Comparison of ENCODE assay signal across 23 cellular contexts in the genomic region with DNA sequence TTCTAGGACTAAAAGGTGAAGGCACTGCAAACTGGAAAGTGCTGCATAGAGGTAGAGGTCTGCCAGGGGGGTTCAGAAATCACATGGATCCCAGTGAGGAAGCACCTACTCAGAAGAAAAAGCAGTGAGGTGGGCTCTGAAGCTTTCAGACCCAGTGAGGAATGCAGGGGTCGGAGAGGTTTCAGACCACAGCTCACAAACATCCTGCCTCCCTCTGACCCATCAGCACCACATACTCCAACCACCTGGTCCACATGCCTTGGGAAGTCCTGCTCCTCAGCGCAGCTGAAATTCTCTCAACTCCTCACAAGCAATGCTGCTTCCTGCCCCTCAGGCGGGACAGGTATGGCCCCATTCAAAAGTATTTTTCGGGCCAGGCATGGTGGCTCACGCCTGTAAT. TPM values are rescaled to one million over a fixed set of nuclear protein-coding genes. Genes with fewer than 3 reads are reported as not detected.
DNase-seq lines count a peak whose midpoint lies in the region; ATAC-seq, FAIRE-seq and TF ChIP-seq lines count a peak whose summit lies in the region.
"Had no signal": no experiment of that assay in that cellular context is flagged by ENCODE, and none has a peak within 500 bp of the region (broad histone marks: within the 10 kb centered on the region; RNA-seq: fewer than 3 reads in every experiment).

No MANE protein-coding gene starts in this region.

- no peak overlapping the region for H2BK5ac ChIP-seq in IMR-90 (ENCODE audit: low read depth, low read length, poor library complexity, severe bottlenecking)

- no peak overlapping the region for H3K14ac ChIP-seq in IMR-90 (replicated peaks; ENCODE audit: low read depth, low read length)

- H3K9me3 Mint-ChIP-seq in activated B cell treated with CpG ODN at 0.5 μM for 24 hours = no peaks in the 10 kb centered on the region
- H3K9me3 Mint-ChIP-seq in activated naive CD8-positive, alpha-beta T cell treated with anti-CD3 and anti-CD28 coated beads for 36 hours = no peaks in the 10 kb centered on the region
- H3K9me3 Mint-ChIP-seq: CD4-positive, alpha-beta memory T cell; GM23338 had no signal

- no peaks in the 10 kb centered on the region for H3K4me1 Mint-ChIP-seq in activated B cell treated with CpG ODN at 0.5 μM for 24 hours
- peaks cover 2% of the 10 kb centered on the region for H3K4me1 Mint-ChIP-seq in activated naive CD8-positive, alpha-beta T cell treated with anti-CD3 and anti-CD28 coated beads for 36 hours

- BruUV-seq in IMR-90 (replicated peaks; lab: Mats Ljungman, UMichigan) = no TSS peak
- no TSS peak for BruUV-seq in endothelial cell of umbilical vein (replicated peaks; lab: Mats Ljungman, UMichigan)

- H3K4me1 ChIP-seq in IMR-90 (ENCODE audit: control insufficient read depth, insufficient read depth, low read length) = peaks cover 14% of the 10 kb centered on the region
- peaks cover 37% of the 10 kb centered on the region for H3K4me1 ChIP-seq in endothelial cell of umbilical vein (ENCODE audit: control insufficient read depth, extremely low read depth, insufficient read depth, low read length)
- H3K4me1 ChIP-seq in gastrocnemius medialis = peaks cover 80 to 82% of the 10 kb centered on the region in 2 donors
- H3K4me1 ChIP-seq in stomach = peaks cover 0 to 17% (median 10%) of the 10 kb centered on the region in 4 donors
- no peaks in the 10 kb centered on the region for H3K4me1 ChIP-seq in mucosa of descending colon (ENCODE audit: low read depth)

- no peaks in the 10 kb centered on the region for H3K27me3 Mint-ChIP-seq in activated B cell treated with CpG ODN at 0.5 μM for 24 hours
- H3K27me3 Mint-ChIP-seq in activated naive CD8-positive, alpha-beta T cell treated with anti-CD3 and anti-CD28 coated beads for 36 hours = no peaks in the 10 kb centered on the region
- H3K27me3 Mint-ChIP-seq: CD4-positive, alpha-beta memory T cell had no signal

- H2BK15ac ChIP-seq in IMR-90 (ENCODE audit: low read depth, low read length) = no peak overlapping the region

- H3K23ac ChIP-seq in IMR-90 (ENCODE audit: low read depth, low read length) = no peak overlapping the region

- TF ChIP-seq EP300 in stomach (IDR thresholded peaks at IDR 0.05) = no peak

- no peak overlapping the region for H3K18ac ChIP-seq in IMR-90 (ENCODE audit: low read depth, low read length)

- H2BK120ac ChIP-seq in IMR-90 (ENCODE audit: low read depth, low read length) = no peak overlapping the region

- H3K4me3 ChIP-seq in IMR-90 (ENCODE audit: insufficient read depth, low read depth, low read length) = no peak overlapping the region
- no peak overlapping the region for H3K4me3 ChIP-seq in endothelial cell of umbilical vein (replicated peaks in 1 of 3; ENCODE audit: insufficient read depth in 1 of 3, low read depth in 1 of 3, low read length in 3 of 3)
- no peak overlapping the region for H3K4me3 ChIP-seq in gastrocnemius medialis
- no peak overlapping the region for H3K4me3 ChIP-seq in stomach
- H3K4me3 ChIP-seq in mucosa of descending colon = no peak overlapping the region
- H3K4me3 ChIP-seq: GM23338 had no signal

- H3K9ac ChIP-seq in IMR-90 (ENCODE audit: low read depth, low read length) (no peak overlapping the region), endothelial cell of umbilical vein (replicated peaks; ENCODE audit: extremely low read depth, insufficient read depth, low read length) (no peak overlapping the region)

- peak; percentile 4 for FAIRE-seq in endothelial cell of umbilical vein (lab: Jason Lieb, UNC)
- FAIRE-seq: A204.1, GM12892, GM18507, H54, HTR-8/SVneo had no signal

- CTCF ChIA-PET in IMR-90 (lab: Yijun Ruan, JAX) (no interaction called here), activated B cell treated with CpG ODN at 0.5 μM for 24 hours (lab: Charles Lee) (no interaction called here), endothelial cell of umbilical vein (lab: Charles Lee) (no interaction called here)

- in situ Hi-C loops in IMR-90 (cut with MboI; ENCODE audit: low sequenced_read_pairs) (loop anchor here (5.0 kb wide), 1 partner anchor 130 kb away; no protein-coding TSS in a partner anchor), gastrocnemius medialis (cut with MboI; ENCODE audit: low sequenced_read_pairs in 4 of 4) (loop anchor here in 1 of 4 donors (25.0 kb wide), 1 partner anchor 130 kb away; the partner anchor contains the start of gene HSP90AB1)

- no peak overlapping the region; the same call in 1 of the 2 replicates for H3K27ac ChIP-seq in IMR-90 (ENCODE audit: insufficient read depth, low read length)
- peak overlapping the region; percentile 89 for H3K27ac ChIP-seq in endothelial cell of umbilical vein (ENCODE audit: insufficient read depth, low read depth, low read length)
- H3K27ac ChIP-seq in gastrocnemius medialis = peak overlapping the region; percentile 88 to 100 (median 95)
- no peak overlapping the region for H3K27ac ChIP-seq in stomach

- H2BK20ac ChIP-seq in IMR-90 (ENCODE audit: low read depth, low read length) = no peak overlapping the region

- H2AFZ ChIP-seq in IMR-90 (replicated peaks; ENCODE audit: low read length, poor library complexity) = no peak overlapping the region
- no peak overlapping the region for H2AFZ ChIP-seq in endothelial cell of umbilical vein (ENCODE audit: low read depth, low read length)
- H2AFZ ChIP-seq: GM23338 had no signal

- no peak overlapping the region for H4K8ac ChIP-seq in IMR-90 (ENCODE audit: low read depth in 2 of 2, low read length in 2 of 2)

- H3K4me3 Mint-ChIP-seq in activated B cell treated with CpG ODN at 0.5 μM for 24 hours = no peak overlapping the region
- no peak overlapping the region for H3K4me3 Mint-ChIP-seq in activated naive CD8-positive, alpha-beta T cell treated with anti-CD3 and anti-CD28 coated beads for 36 hours
- H3K4me3 Mint-ChIP-seq: CD4-positive, alpha-beta memory T cell; GM23338 had no signal

- TF ChIP-seq CTCF in IMR-90 (conservative IDR thresholded peaks at IDR 0.05; ENCODE audit: low read depth, low read length) (no peak), activated B cell treated with CpG ODN at 0.5 μM for 24 hours (IDR thresholded peaks at IDR 0.05) (no peak), endothelial cell of umbilical vein (IDR thresholded peaks at IDR 0.05; ENCODE audit: extremely low read depth in 1 of 2, insufficient read depth in 1 of 2, low read depth in 1 of 2, low read length in 2 of 2) (no peak), gastrocnemius medialis (IDR thresholded peaks at IDR 0.05 in 4 of 5, conservative IDR thresholded peaks at IDR 0.05 in 1 of 5) (no peak), stomach (IDR thresholded peaks at IDR 0.05) (no peak), mucosa of descending colon (IDR thresholded peaks at IDR 0.05) (no peak)

- peak; percentile 33 for DNase-seq in IMR-90
- no peak for DNase-seq in activated B cell treated with CpG ODN at 0.5 μM for 24 hours
- peak; percentile 69 for DNase-seq in endothelial cell of umbilical vein (ENCODE audit: low read depth, low spot score)
- no peak for DNase-seq in gastrocnemius medialis
- no peak for DNase-seq in mucosa of gallbladder (ENCODE audit: low spot score)
- no peak for DNase-seq in stomach
- DNase-seq in mucosa of descending colon = no peak
- no peak for DNase-seq in activated naive CD8-positive, alpha-beta T cell treated with anti-CD3 and anti-CD28 coated beads for 36 hours
- DNase-seq: ACHN; BE2C; C1 segment of cervical spinal cord; CD4-positive, alpha-beta memory T cell; DMS153; DMS79; GDM1; HCEC 1CT had no signal

- no peaks in the 10 kb centered on the region for H3K79me2 ChIP-seq in endothelial cell of umbilical vein (ENCODE audit: control insufficient read depth, insufficient read depth, low read length)

- POLR2A ChIA-PET in IMR-90 (lab: Charles Lee; ENCODE audit: unreplicated experiment) = no interaction called here
- POLR2A ChIA-PET in activated B cell treated with CpG ODN at 0.5 μM for 24 hours (lab: Charles Lee) = no interaction called here
- POLR2A ChIA-PET in endothelial cell of umbilical vein (lab: Charles Lee) = interaction anchor here (0.5 kb wide), 1 partner anchor 140 kb away, joined by 3 read pairs; the partner anchor contains the start of gene HSP90AB1

- H3K4ac ChIP-seq in IMR-90 (ENCODE audit: low read depth, low read length) = no peak overlapping the region

- H2AK9ac ChIP-seq in IMR-90 (replicated peaks; ENCODE audit: low read depth, low read length, poor library complexity) = peak overlapping the region; percentile 57

- 0 out of 2 replicates have a peak overlapping the region, but pooled peaks have one; percentile 20 for H4K5ac ChIP-seq in IMR-90 (ENCODE audit: low read depth, low read length)

- H3K27ac Mint-ChIP-seq in activated B cell treated with CpG ODN at 0.5 μM for 24 hours = peak overlapping the region; percentile 12
- H3K27ac Mint-ChIP-seq in activated naive CD8-positive, alpha-beta T cell treated with anti-CD3 and anti-CD28 coated beads for 36 hours = no peak overlapping the region
- H3K27ac Mint-ChIP-seq: GM23338 had no signal

- H3K79me1 ChIP-seq in IMR-90 (ENCODE audit: low read depth in 1 of 2, low read length in 2 of 2) = peaks cover 36 to 64% of the 10 kb centered on the region in 2 experiments

- H3K4me2 ChIP-seq in IMR-90 (ENCODE audit: low read depth, low read length) (no peak overlapping the region), endothelial cell of umbilical vein (ENCODE audit: insufficient read depth, low read length) (no peak overlapping the region)
- H3K4me2 ChIP-seq: GM23338 had no signal

- WGBS in IMR-90 (ENCODE audit: extremely low coverage in 2 of 2, insufficient read length in 1 of 2), 2 experiments = 100% methylated on average over 1 of the region's 5 CpGs; no CpG with 5 or more reads in 1 of the 2 experiments
- 85 to 99% (median 96%) methylated on average over 3 to 5 of the region's 5 CpGs for WGBS in stomach, 5 donors

- H3K27me3 ChIP-seq in IMR-90 (ENCODE audit: control insufficient read depth, insufficient read depth, low read length) = no peaks in the 10 kb centered on the region
- H3K27me3 ChIP-seq in endothelial cell of umbilical vein (ENCODE audit: control insufficient read depth in 2 of 2, insufficient read depth in 2 of 2, low read length in 2 of 2) = no peaks in the 10 kb centered on the region
- H3K27me3 ChIP-seq in gastrocnemius medialis = no peaks in the 10 kb centered on the region
- no peaks in the 10 kb centered on the region for H3K27me3 ChIP-seq in stomach
- H3K27me3 ChIP-seq: BE2C had no signal

- H3K9me1 ChIP-seq in IMR-90 (ENCODE audit: insufficient read depth, low read length) = peaks cover 27% of the 10 kb centered on the region; the same call in 1 of the 2 replicates
- no peaks in the 10 kb centered on the region for H3K9me1 ChIP-seq in endothelial cell of umbilical vein (replicated peaks; ENCODE audit: control insufficient read depth, extremely low read depth, insufficient read depth, low read length)

- H3K36me3 Mint-ChIP-seq in activated B cell treated with CpG ODN at 0.5 μM for 24 hours (ENCODE audit: low read depth) = peaks cover 75% of the 10 kb centered on the region
- H3K36me3 Mint-ChIP-seq in activated naive CD8-positive, alpha-beta T cell treated with anti-CD3 and anti-CD28 coated beads for 36 hours = peaks cover 7% of the 10 kb centered on the region

- peaks cover 50% of the 10 kb centered on the region for H3K36me3 ChIP-seq in IMR-90 (ENCODE audit: control insufficient read depth, insufficient read depth, low read length)
- peaks cover 6 to 20% of the 10 kb centered on the region in 2 experiments for H3K36me3 ChIP-seq in endothelial cell of umbilical vein (ENCODE audit: control insufficient read depth in 2 of 2, extremely low read depth in 1 of 2, insufficient read depth in 2 of 2, low read length in 2 of 2)
- peaks cover 0 to 3% of the 10 kb centered on the region in 2 donors for H3K36me3 ChIP-seq in gastrocnemius medialis
- H3K36me3 ChIP-seq in stomach = peaks cover 11 to 70% (median 67%) of the 10 kb centered on the region in 4 donors
- H3K36me3 ChIP-seq in mucosa of descending colon (ENCODE audit: low read depth) = no peaks in the 10 kb centered on the region

- H4K20me1 ChIP-seq in IMR-90 (ENCODE audit: insufficient read depth, low read length) (peaks cover 43% of the 10 kb centered on the region), endothelial cell of umbilical vein (replicated peaks; ENCODE audit: control insufficient read depth, extremely low read depth, insufficient read depth, low read length) (no peaks in the 10 kb centered on the region)

- H4K91ac ChIP-seq in IMR-90 (ENCODE audit: insufficient read depth, low read depth, low read length) = no peak overlapping the region

- intact Hi-C loops in IMR-90 (cut with micrococcal nuclease) = no loop called here
- intact Hi-C loops in activated B cell treated with CpG ODN at 0.5 μM for 24 hours (cut with micrococcal nuclease) = no loop called here
- intact Hi-C loops in endothelial cell of umbilical vein (cut with micrococcal nuclease) = no loop called here
- intact Hi-C loops in gastrocnemius medialis (cut with DNase I; ENCODE audit: low total_unique reads) = loop anchor here (5.0 kb wide), 1 partner anchor 130 kb away; no protein-coding TSS in a partner anchor
- intact Hi-C loops in stomach (cut with DNase I; ENCODE audit: low total_unique reads) = loop anchor here (5.0 kb wide), 1 partner anchor 35 kb away; no protein-coding TSS in a partner anchor
- intact Hi-C loops in mucosa of descending colon (cut with DNase I, micrococcal nuclease) = no loop called here

- TF ChIP-seq POLR2A in IMR-90 (IDR thresholded peaks at IDR 0.05; ENCODE audit: low read depth, low read length) (no peak), endothelial cell of umbilical vein (IDR thresholded peaks at IDR 0.05; ENCODE audit: low read depth, low read length) (no peak), gastrocnemius medialis (IDR thresholded peaks at IDR 0.05) (no peak), stomach (IDR thresholded peaks at IDR 0.05) (no peak)

- TF ChIP-seq RAD21 in IMR-90 (IDR thresholded peaks at IDR 0.05; ENCODE audit: low read length) = no peak

- H3K9me3 ChIP-seq in IMR-90 (ENCODE audit: control insufficient read depth, insufficient read depth, low read length) = no peaks in the 10 kb centered on the region
- no peaks in the 10 kb centered on the region for H3K9me3 ChIP-seq in endothelial cell of umbilical vein (replicated peaks; ENCODE audit: control insufficient read depth, insufficient read depth, low read length)
- no peaks in the 10 kb centered on the region for H3K9me3 ChIP-seq in gastrocnemius medialis
- H3K9me3 ChIP-seq in stomach = no peaks in the 10 kb centered on the region
- H3K9me3 ChIP-seq in mucosa of descending colon = no peaks in the 10 kb centered on the region
- H3K9me3 ChIP-seq: BE2C had no signal

- ATAC-seq in IMR-90 (ENCODE audit: low read depth) (no peak), activated B cell treated with CpG ODN at 0.5 μM for 24 hours (ENCODE audit: low read depth) (no peak), gastrocnemius medialis (no peak), mucosa of descending colon (no peak)
- ATAC-seq: GM23338 had no signal

- no peak overlapping the region for H3K56ac ChIP-seq in IMR-90 (ENCODE audit: extremely low read depth, insufficient read depth, low read length)

- H2AK5ac ChIP-seq in IMR-90 (ENCODE audit: low read depth, low read length) = no peak overlapping the region

- dilution Hi-C loops in IMR-90 (cut with HindIII; ENCODE audit: low sequenced_read_pairs, unreplicated experiment) (no loop called here), endothelial cell of umbilical vein (cut with MboI; ENCODE audit: extremely low pct_ligation_motif_present, low sequenced_read_pairs) (loop anchor here (10.0 kb wide), 1 partner anchor 128 kb away; no protein-coding TSS in a partner anchor)

RNA-seq across cellular contexts. Expression of gene MRPL14, which starts 20.2 kb away (rescaled TPM):
- 43.7 and 52.8 TPM in 2 replicates for total RNA-seq in IMR-90 (2012; rRNA removed)
- polyA plus RNA-seq in IMR-90 (2012; rRNA removed) = 87.9 and 102 TPM in 2 replicates
- 107 and 112 TPM in 2 replicates for polyA plus RNA-seq in IMR-90 (2012; cell fraction: cytosol; rRNA removed)
- 25.7 and 42.9 TPM in 2 replicates for polyA plus RNA-seq in IMR-90 (2012; cell fraction: nucleus; rRNA removed; ENCODE audit: low replicate concordance)
- total RNA-seq in activated B cell treated with CpG ODN at 0.5 μM for 24 hours = 40.5 and 45.5 TPM in 2 replicates
- 62.4 and 68.1 TPM in 2 replicates for total RNA-seq in endothelial cell of umbilical vein
- polyA plus RNA-seq in endothelial cell of umbilical vein = 91.2 and 103 TPM in 2 replicates
- polyA plus RNA-seq in endothelial cell of umbilical vein (2011; cell fraction: cytosol; rRNA removed) = 84.4 and 90.7 TPM in 2 replicates
- 26.4 and 30.4 TPM in 2 replicates for polyA plus RNA-seq in endothelial cell of umbilical vein (2011; cell fraction: nucleus; rRNA removed)
- 66.8 and 71.7 TPM in 2 replicates for polyA plus RNA-seq in endothelial cell of umbilical vein (2012)
- 22.2 and 24.7 TPM in 2 replicates for polyA minus RNA-seq in endothelial cell of umbilical vein
- polyA minus RNA-seq in endothelial cell of umbilical vein (2011; cell fraction: cytosol; rRNA and poly(A)+ RNA removed) = 20.4 TPM
- 3.8 and 7.2 TPM in 2 replicates for polyA minus RNA-seq in endothelial cell of umbilical vein (2011; cell fraction: nucleus; rRNA and poly(A)+ RNA removed)
- total RNA-seq in gastrocnemius medialis = 100 to 1,000 TPM; 100 to 180 (median 152) TPM
- total RNA-seq in mucosa of gallbladder = 30.7 TPM
- total RNA-seq in stomach = 10 to 100 TPM; 17.0 to 59.1 (median 37.3) TPM
- polyA plus RNA-seq in stomach = 10 to 100 TPM; 61.1 to 82.3 (median 78.7) TPM
- total RNA-seq in mucosa of descending colon = 10 to 100 TPM; 41.0 to 57.2 (median 56.8) TPM
- 10 to 100 TPM; 58.5 to 60.8 TPM for total RNA-seq in activated naive CD8-positive, alpha-beta T cell treated with anti-CD3 and anti-CD28 coated beads for 36 hours

RNA-seq across cellular contexts. Expression of gene TMEM63B, which starts 20.3 kb away (rescaled TPM):
- total RNA-seq in IMR-90 (2012; rRNA removed) = 12.2 and 12.8 TPM in 2 replicates
- polyA plus RNA-seq in IMR-90 (2012; rRNA removed) = 42.6 and 45.6 TPM in 2 replicates
- 18.6 and 55.2 TPM in 2 replicates for polyA plus RNA-seq in IMR-90 (2012; cell fraction: cytosol; rRNA removed)
- polyA plus RNA-seq in IMR-90 (2012; cell fraction: nucleus; rRNA removed; ENCODE audit: low replicate concordance) = 129 TPM in 2 replicates
- 12.3 and 13.9 TPM in 2 replicates for total RNA-seq in activated B cell treated with CpG ODN at 0.5 μM for 24 hours
- total RNA-seq in endothelial cell of umbilical vein = 39.4 and 49.7 TPM in 2 replicates
- polyA plus RNA-seq in endothelial cell of umbilical vein = 56.1 and 68.2 TPM in 2 replicates
- 38.9 and 40.6 TPM in 2 replicates for polyA plus RNA-seq in endothelial cell of umbilical vein (2011; cell fraction: cytosol; rRNA removed)
- 69.1 and 85.5 TPM in 2 replicates for polyA plus RNA-seq in endothelial cell of umbilical vein (2011; cell fraction: nucleus; rRNA removed)
- 17.6 and 21.6 TPM in 2 replicates for polyA plus RNA-seq in endothelial cell of umbilical vein (2012)
- 65.2 and 72.3 TPM in 2 replicates for polyA minus RNA-seq in endothelial cell of umbilical vein
- 20.9 TPM for polyA minus RNA-seq in endothelial cell of umbilical vein (2011; cell fraction: cytosol; rRNA and poly(A)+ RNA removed)
- polyA minus RNA-seq in endothelial cell of umbilical vein (2011; cell fraction: nucleus; rRNA and poly(A)+ RNA removed) = 25.1 and 26.6 TPM in 2 replicates
- 10 to 100 TPM; 27.2 to 71.9 (median 43.7) TPM for total RNA-seq in gastrocnemius medialis
- 71.8 TPM for total RNA-seq in mucosa of gallbladder
- 10 to 100 TPM; 20.7 to 90.6 (median 57.8) TPM for total RNA-seq in stomach
- polyA plus RNA-seq in stomach = 10 to 100 TPM in 2 of 3 donors, 1 to 10 TPM in 1; 5.5 to 16.8 (median 14.8) TPM
- 100 to 1,000 TPM in 1 of 3 donors, 10 to 100 TPM in 2; 57.0 to 108 (median 79.6) TPM for total RNA-seq in mucosa of descending colon
- total RNA-seq in activated naive CD8-positive, alpha-beta T cell treated with anti-CD3 and anti-CD28 coated beads for 36 hours = 10 to 100 TPM; 11.7 to 12.1 TPM

RNA-seq across cellular contexts. Expression of gene CAPN11, which starts 51.6 kb away (rescaled TPM):
- total RNA-seq in IMR-90 (2012; rRNA removed) = not detected in 2 replicates
- polyA plus RNA-seq in IMR-90 (2012; rRNA removed) = not detected in 2 replicates
- 0.01 TPM in 1 of 2 replicates, not detected in the other for polyA plus RNA-seq in IMR-90 (2012; cell fraction: cytosol; rRNA removed)
- polyA plus RNA-seq in IMR-90 (2012; cell fraction: nucleus; rRNA removed; ENCODE audit: low replicate concordance) = 0.10 and 0.24 TPM in 2 replicates
- total RNA-seq in activated B cell treated with CpG ODN at 0.5 μM for 24 hours = not detected in 2 replicates
- total RNA-seq in endothelial cell of umbilical vein = 1.4 and 1.8 TPM in 2 replicates
- polyA plus RNA-seq in endothelial cell of umbilical vein = 1.0 and 1.7 TPM in 2 replicates
- 0.88 and 1.3 TPM in 2 replicates for polyA plus RNA-seq in endothelial cell of umbilical vein (2011; cell fraction: cytosol; rRNA removed)
- 8.3 and 10.3 TPM in 2 replicates for polyA plus RNA-seq in endothelial cell of umbilical vein (2011; cell fraction: nucleus; rRNA removed)
- 0.46 and 0.63 TPM in 2 replicates for polyA plus RNA-seq in endothelial cell of umbilical vein (2012)
- 0.51 and 1.6 TPM in 2 replicates for polyA minus RNA-seq in endothelial cell of umbilical vein
- polyA minus RNA-seq in endothelial cell of umbilical vein (2011; cell fraction: cytosol; rRNA and poly(A)+ RNA removed) = not detected
- 2.1 and 2.3 TPM in 2 replicates for polyA minus RNA-seq in endothelial cell of umbilical vein (2011; cell fraction: nucleus; rRNA and poly(A)+ RNA removed)
- under 1 TPM in 1 of 4 donors, not detected in 3; 0.42 TPM for total RNA-seq in gastrocnemius medialis
- 0.95 TPM for total RNA-seq in mucosa of gallbladder
- total RNA-seq in stomach = under 1 TPM in 1 of 5 donors, not detected in 4; 0.18 TPM
- under 1 TPM in 2 of 3 donors, not detected in 1; 0.15 to 0.19 TPM for polyA plus RNA-seq in stomach
- total RNA-seq in mucosa of descending colon = 1 to 10 TPM in 2 of 3 donors, under 1 TPM in 1; 0.35 to 1.2 (median 1.1) TPM
- under 1 TPM; 0.12 to 0.25 TPM for total RNA-seq in activated naive CD8-positive, alpha-beta T cell treated with anti-CD3 and anti-CD28 coated beads for 36 hours
- total RNA-seq: CD4-positive, alpha-beta memory T cell; Daoy had no signal
- polyA plus RNA-seq: CD4-positive, alpha-beta memory T cell had no signal

Comparison
In these comparisons a context has a peak if more than half of its experiments do, and no peak if none do; other contexts are left out.
1. DNase-seq: peak in IMR-90 (single experiment) and endothelial cell of umbilical vein (single experiment); none in activated B cell treated with CpG ODN at 0.5 μM for 24 hours (single experiment), gastrocnemius medialis (0 of 2), mucosa of gallbladder (single experiment), stomach (single experiment), mucosa of descending colon (0 of 3) and activated naive CD8-positive, alpha-beta T cell treated with anti-CD3 and anti-CD28 coated beads for 36 hours (single experiment).
2. H3K27ac ChIP-seq: peak in endothelial cell of umbilical vein (single experiment) and gastrocnemius medialis (4 of 4); none in IMR-90 (single experiment) and stomach (0 of 5).
3. intact Hi-C loops: an anchor here in gastrocnemius medialis (5.0 kb wide) and stomach (5.0 kb wide); none called in IMR-90, activated B cell treated with CpG ODN at 0.5 μM for 24 hours, endothelial cell of umbilical vein and mucosa of descending colon.